In genomic region chr3:150372320-150373118, GRCh38 we compare ENCODE assay signal across 10 cellular contexts. TPM values are rescaled to one million over a fixed set of nuclear protein-coding genes. Genes with fewer than 3 reads are reported as not detected.
DNase-seq lines count a peak whose midpoint lies in the region; ATAC-seq and TF ChIP-seq lines count a peak whose summit lies in the region.
"Had no signal": no experiment of that assay in that cellular context is flagged by ENCODE, and none has a peak within 500 bp of the region (broad histone marks: within the 10 kb centered on the region; RNA-seq: fewer than 3 reads in every experiment).

No MANE protein-coding gene starts in this region.

- no peaks in the 10 kb centered on the region for H3K27me3 Mint-ChIP-seq in glutamatergic neuron (ENCODE audit: unreplicated experiment)

- peaks cover 6 to 40% (median 24%) of the 10 kb centered on the region in 12 donors for H3K4me1 ChIP-seq in heart left ventricle
- H3K4me1 ChIP-seq in SJCRH30 = peaks cover 18% of the 10 kb centered on the region
- H3K4me1 ChIP-seq in upper lobe of left lung = peaks cover 9 to 20% (median 12%) of the 10 kb centered on the region in 4 donors

- H3K27me3 ChIP-seq in heart left ventricle = no peaks in the 10 kb centered on the region
- no peaks in the 10 kb centered on the region for H3K27me3 ChIP-seq in SJCRH30
- no peaks in the 10 kb centered on the region for H3K27me3 ChIP-seq in upper lobe of left lung
- H3K27me3 ChIP-seq: BLaER1 treated with 17β-estradiol and CSF1 and Interleukin-3, amounts not matched to agents 10 nM and 100 nM had no signal

- peaks cover 3% of the 10 kb centered on the region for H3K9me3 Mint-ChIP-seq in glutamatergic neuron (ENCODE audit: unreplicated experiment)
- H3K9me3 Mint-ChIP-seq: activated naive CD8-positive, alpha-beta T cell treated with anti-CD3 and anti-CD28 coated beads, Interleukin-2, amount 10 ng/mL, durations not matched to agents 7 days and 5 days had no signal

- H3K36me3 ChIP-seq in heart left ventricle = no peaks in the 10 kb centered on the region
- H3K36me3 ChIP-seq in SJCRH30 = no peaks in the 10 kb centered on the region
- no peaks in the 10 kb centered on the region for H3K36me3 ChIP-seq in upper lobe of left lung
- H3K36me3 ChIP-seq: BLaER1 treated with 17β-estradiol and CSF1 and Interleukin-3, amounts not matched to agents 10 nM and 100 nM had no signal

- no peak for TF ChIP-seq EP300 in upper lobe of left lung (IDR thresholded peaks at IDR 0.05)

- WGBS in heart left ventricle, 4 donors = 34 to 46% (median 36%) methylated on average over 3 of the region's 3 CpGs
- 56 to 58% methylated on average over 3 of the region's 3 CpGs for WGBS in upper lobe of left lung, 2 donors

- H3K4me3 Mint-ChIP-seq in glutamatergic neuron (ENCODE audit: unreplicated experiment) = no peak overlapping the region

- H3K4me3 ChIP-seq in heart left ventricle (peak overlapping the region in 3 of 12 donors; percentile 34 to 35 (median 34)), SJCRH30 (peak overlapping the region; percentile 55), upper lobe of left lung (no peak overlapping the region)
- H3K4me3 ChIP-seq: BLaER1 treated with 17β-estradiol and CSF1 and Interleukin-3, amounts not matched to agents 10 nM and 100 nM had no signal

- TF ChIP-seq CTCF in heart left ventricle (IDR thresholded peaks at IDR 0.05) (peak in 3 of 12 donors; percentile 8 to 22 (median 16)), glutamatergic neuron (IDR thresholded peaks at IDR 0.05; ENCODE audit: partially characterized antibody, unreplicated experiment) (peak; percentile 13), upper lobe of left lung (IDR thresholded peaks at IDR 0.05) (peak in 1 of 6 experiments; percentile 14)

- no peak overlapping the region for H3K27ac Mint-ChIP-seq in glutamatergic neuron (ENCODE audit: unreplicated experiment)
- H3K27ac Mint-ChIP-seq: activated naive CD8-positive, alpha-beta T cell treated with anti-CD3 and anti-CD28 coated beads, Interleukin-2, amount 10 ng/mL, durations not matched to agents 7 days and 5 days had no signal

- peaks cover 4% of the 10 kb centered on the region for H3K36me3 Mint-ChIP-seq in glutamatergic neuron (ENCODE audit: unreplicated experiment)
- H3K36me3 Mint-ChIP-seq: activated naive CD8-positive, alpha-beta T cell treated with anti-CD3 and anti-CD28 coated beads, Interleukin-2, amount 10 ng/mL, durations not matched to agents 7 days and 5 days had no signal

- H3K4me1 Mint-ChIP-seq in glutamatergic neuron (ENCODE audit: low read depth, unreplicated experiment) = peaks cover 28% of the 10 kb centered on the region

- ATAC-seq in heart left ventricle (no peak), left cardiac atrium (no peak), upper lobe of left lung (ENCODE audit: low FRiP score in 2 of 2) (peak in 1 of 2 donors; percentile 10)

- peak overlapping the region; percentile 15 to 95 (median 86) for H3K27ac ChIP-seq in heart left ventricle
- H3K27ac ChIP-seq in SJCRH30 = peak overlapping the region; percentile 91
- peak overlapping the region; percentile 27 to 77 (median 50) for H3K27ac ChIP-seq in upper lobe of left lung
- H3K27ac ChIP-seq: BLaER1 treated with 17β-estradiol and CSF1 and Interleukin-3, amounts not matched to agents 10 nM and 100 nM had no signal

- intact Hi-C loops in heart left ventricle (cut with DNase I) (loop anchor here in 5 of 10 donors (1.0 to 5.0 kb wide), 4 partner anchors 35 to 140 kb away; partner anchors contain the start of gene TSC22D2 (in 3 of the 5)), left cardiac atrium (cut with DNase I) (loop anchor here in 1 of 2 donors (5.0 kb wide), 1 partner anchor 35 kb away; the partner anchor contains the start of gene TSC22D2)

- no peak for DNase-seq in heart left ventricle
- no peak for DNase-seq in left cardiac atrium
- peak; percentile 34 to 62 for DNase-seq in SJCRH30
- DNase-seq in glutamatergic neuron = no peak
- DNase-seq in upper lobe of left lung = no peak
- DNase-seq in NCI-H2107 treated with DMSO at 0.1 percent for 48 hours (lab: John Stamatoyannopoulos, UW; ENCODE audit: unreplicated experiment) = no peak
- no peak for DNase-seq in NCI-H1694 treated with DMSO at 0.1 percent for 48 hours (lab: John Stamatoyannopoulos, UW)
- DNase-seq in stimulated activated CD4-positive, alpha-beta T cell treated with anti-CD3 and anti-CD28 coated beads, Interleukin-15, amount 100 ng/mL, for 24 hours = no peak
- DNase-seq: activated naive CD8-positive, alpha-beta T cell treated with anti-CD3 and anti-CD28 coated beads, Interleukin-2, amount 10 ng/mL, durations not matched to agents 7 days and 5 days had no signal

- TF ChIP-seq POLR2A in heart left ventricle (IDR thresholded peaks at IDR 0.05) (no peak), upper lobe of left lung (IDR thresholded peaks at IDR 0.05) (no peak)

- H3K9me3 ChIP-seq in heart left ventricle (no peaks in the 10 kb centered on the region), SJCRH30 (replicated peaks) (no peaks in the 10 kb centered on the region), upper lobe of left lung (no peaks in the 10 kb centered on the region)
- H3K9me3 ChIP-seq: BLaER1 treated with 17β-estradiol and CSF1 and Interleukin-3, amounts not matched to agents 10 nM and 100 nM had no signal

RNA-seq across cellular contexts. Expression of gene TSC22D2, which starts 35.6 kb away (rescaled TPM):
- 10 to 100 TPM; 12.7 to 55.8 (median 32.6) TPM for total RNA-seq in heart left ventricle
- 10 to 100 TPM; 11.5 to 22.6 TPM for polyA plus RNA-seq in heart left ventricle
- total RNA-seq in left cardiac atrium = 10 to 100 TPM; 24.0 to 34.9 TPM
- 37.1 and 44.5 TPM in 2 replicates for total RNA-seq in SJCRH30 (2014; rRNA removed; shearing (Covaris generic))
- total RNA-seq in glutamatergic neuron (ENCODE audit: unreplicated experiment) = 87.3 TPM
- 10 to 100 TPM; 18.3 to 31.4 (median 25.5) TPM for total RNA-seq in upper lobe of left lung

Comparison
In these comparisons a context has a peak if more than half of its experiments do, and no peak if none do; other contexts are left out.
1. DNase-seq: peak in SJCRH30 (2 of 2); none in heart left ventricle (0 of 5), left cardiac atrium (single experiment), glutamatergic neuron (single experiment), upper lobe of left lung (0 of 2), NCI-H2107 treated with DMSO at 0.1 percent for 48 hours (single experiment), NCI-H1694 treated with DMSO at 0.1 percent for 48 hours (single experiment) and stimulated activated CD4-positive, alpha-beta T cell treated with anti-CD3 and anti-CD28 coated beads, Interleukin-15, amount 100 ng/mL, for 24 hours (single experiment).
2. Peak in every context shown above with its lines, with median percentiles within 50 percentile points of each other: H3K27ac ChIP-seq.